ENCODE assay signal across 12 cellular contexts in the genomic region with DNA sequence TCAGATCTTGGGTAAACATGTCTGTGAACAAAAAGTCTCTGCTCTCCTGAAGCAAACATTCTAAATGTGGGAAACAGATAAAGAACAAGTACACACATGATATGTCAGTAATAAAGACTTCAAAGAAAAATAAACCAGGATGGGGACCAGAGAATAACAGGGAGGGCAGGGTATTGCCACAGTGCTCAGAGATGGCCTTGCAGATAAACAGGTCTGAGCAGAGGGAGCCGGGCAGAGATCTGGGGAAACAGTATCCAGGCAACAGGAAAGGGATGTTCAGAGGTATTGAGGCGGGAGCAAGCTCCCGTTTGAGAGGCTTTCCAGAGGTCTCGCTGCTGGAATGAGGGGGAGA. TPM values are rescaled to one million over a fixed set of nuclear protein-coding genes. Genes with fewer than 3 reads are reported as not detected.
DNase-seq lines count a peak whose midpoint lies in the region; ATAC-seq and TF ChIP-seq lines count a peak whose summit lies in the region.
"Had no signal": no experiment of that assay in that cellular context is flagged by ENCODE, and none has a peak within 500 bp of the region (broad histone marks: within the 10 kb centered on the region; RNA-seq: fewer than 3 reads in every experiment).

No MANE protein-coding gene starts in this region.

- TF ChIP-seq RAD21 in neural cell (conservative IDR thresholded peaks at IDR 0.05), result no peak

- peaks cover 18% of the 10 kb centered on the region for H3K4me1 ChIP-seq in PC-9 (replicated peaks; ENCODE audit: insufficient read depth)

- no peaks in the 10 kb centered on the region for H3K27me3 ChIP-seq in PC-9 (ENCODE audit: insufficient read depth, low read depth)
- no peaks in the 10 kb centered on the region for H3K27me3 ChIP-seq in neural cell (ENCODE audit: insufficient read depth, low read depth, low read length)
- H3K27me3 ChIP-seq: spleen had no signal

- TF ChIP-seq EP300 in neural cell (conservative IDR thresholded peaks at IDR 0.05; ENCODE audit: poor library complexity, severe bottlenecking), result no peak

- H3K27ac Mint-ChIP-seq in dendritic cell treated with granulocyte-macrophage colony-stimulating factor and Interleukin-4, amounts not matched to agents 40 ng/mL and 50 ng/mL, for 4 days, result peak overlapping the region; percentile 3

- H3K4me3 ChIP-seq in GM12864 (ENCODE audit: low read depth, low read length), result peak overlapping the region; percentile 97; the same call in 1 of the 2 replicates
- peak overlapping the region; percentile 91; the same call in 1 of the 2 replicates for H3K4me3 ChIP-seq in PC-9
- H3K4me3 ChIP-seq in neural cell (ENCODE audit: low read length), result peak overlapping the region; percentile 92

- DNase-seq in GM12864 (ENCODE audit: low read depth) (no peak), PC-9 (no peak), substantia nigra (lab: John Stamatoyannopoulos, UW) (no peak), NCI-H1436 treated with DMSO at 0.1 percent for 48 hours (lab: John Stamatoyannopoulos, UW) (no peak), ureter (ENCODE audit: low spot score) (no peak), left ventricle myocardium superior (no peak)
- DNase-seq: effector CD4-positive, alpha-beta T cell; NK-92 treated with Interleukin-12 subunit alpha and Interleukin-12 subunit beta, amount 100 ng/mL, for 24 hours; spleen had no signal

- H3K27me3 Mint-ChIP-seq in dendritic cell treated with granulocyte-macrophage colony-stimulating factor and Interleukin-4, amounts not matched to agents 40 ng/mL and 50 ng/mL, for 4 days, result no peaks in the 10 kb centered on the region

- BruUV-seq in PC-9 (replicated peaks; lab: Mats Ljungman, UMichigan), result no TSS peak

- ATAC-seq in left ventricle myocardium superior, result no peak

- H3K36me3 ChIP-seq in PC-9 (ENCODE audit: low read depth) (peaks cover 20% of the 10 kb centered on the region), neural cell (ENCODE audit: insufficient read depth, low read length) (no peaks in the 10 kb centered on the region)

- no peak overlapping the region for H3K9ac ChIP-seq in neural cell (ENCODE audit: low read length)

- H3K4me3 Mint-ChIP-seq in dendritic cell treated with granulocyte-macrophage colony-stimulating factor and Interleukin-4, amounts not matched to agents 40 ng/mL and 50 ng/mL, for 4 days, result no peak overlapping the region

- H4K20me1 ChIP-seq in PC-9 (ENCODE audit: insufficient read depth), result peaks cover 15% of the 10 kb centered on the region
- no peaks in the 10 kb centered on the region for H4K20me1 ChIP-seq in neural cell (ENCODE audit: insufficient read depth)

- H3K36me3 Mint-ChIP-seq in dendritic cell treated with granulocyte-macrophage colony-stimulating factor and Interleukin-4, amounts not matched to agents 40 ng/mL and 50 ng/mL, for 4 days (ENCODE audit: low read depth), result peaks cover 53% of the 10 kb centered on the region

- H3F3A ChIP-seq in PC-9 (ENCODE audit: insufficient read depth, low read depth) (no peaks in the 10 kb centered on the region; the same call in 1 of the 2 replicates), neural cell (ENCODE audit: insufficient read depth, low read length, poor library complexity, severe bottlenecking) (no peaks in the 10 kb centered on the region)

- CTCF ChIA-PET in PC-9 (lab: Charles Lee), result interaction anchor here (0.5 kb wide), 1 partner anchor 491 kb away, joined by 3 read pairs; no protein-coding TSS in a partner anchor

- POLR2A ChIA-PET in PC-9 (lab: Charles Lee; ENCODE audit: unreplicated experiment), result no interaction called here

- H3K9me3 Mint-ChIP-seq in dendritic cell treated with granulocyte-macrophage colony-stimulating factor and Interleukin-4, amounts not matched to agents 40 ng/mL and 50 ng/mL, for 4 days, result no peaks in the 10 kb centered on the region

- peaks cover 64% of the 10 kb centered on the region for H3K4me1 Mint-ChIP-seq in dendritic cell treated with granulocyte-macrophage colony-stimulating factor and Interleukin-4, amounts not matched to agents 40 ng/mL and 50 ng/mL, for 4 days (ENCODE audit: low read depth)

- H2AFZ ChIP-seq in PC-9 (no peak overlapping the region), neural cell (ENCODE audit: low read depth, low read length) (no peak overlapping the region)

- H3K9me3 ChIP-seq in PC-9 (ENCODE audit: insufficient read depth, low read depth), result no peaks in the 10 kb centered on the region
- H3K9me3 ChIP-seq in neural cell (ENCODE audit: low read length), result no peaks in the 10 kb centered on the region
- H3K9me3 ChIP-seq: spleen had no signal

- H3K27ac ChIP-seq in PC-9 (no peak overlapping the region), neural cell (ENCODE audit: low read length) (no peak overlapping the region), substantia nigra (ENCODE audit: low read depth, low read length, poor library complexity, severe bottlenecking) (no peak overlapping the region)
- H3K27ac ChIP-seq: spleen had no signal

- H3K4me2 ChIP-seq in PC-9 (peak overlapping the region; percentile 98), neural cell (ENCODE audit: low read length) (no peak overlapping the region)

- no peak for TF ChIP-seq CTCF in GM12864 (IDR thresholded peaks at IDR 0.05; ENCODE audit: low read depth, low read length, missing control alignments)
- no peak for TF ChIP-seq CTCF in PC-9 (conservative IDR thresholded peaks at IDR 0.05)
- no peak for TF ChIP-seq CTCF in neural cell (IDR thresholded peaks at IDR 0.05; ENCODE audit: poor library complexity, severe bottlenecking)

- intact Hi-C loops in PC-9 (cut with micrococcal nuclease; ENCODE audit: unreplicated experiment), result no loop called here
- intact Hi-C loops in dendritic cell treated with granulocyte-macrophage colony-stimulating factor and Interleukin-4, amounts not matched to agents 40 ng/mL and 50 ng/mL, for 4 days (cut with micrococcal nuclease), result no loop called here
- intact Hi-C loops in left ventricle myocardium superior (cut with micrococcal nuclease), result no loop called here

- H3K79me2 ChIP-seq in PC-9 (ENCODE audit: low read depth) (peaks cover 37% of the 10 kb centered on the region), neural cell (replicated peaks; ENCODE audit: insufficient read depth, low read length) (peaks cover 3% of the 10 kb centered on the region)

- H3K9me2 ChIP-seq in PC-9 (ENCODE audit: insufficient read depth), result no peaks in the 10 kb centered on the region
- H3K9me2 ChIP-seq in neural cell (ENCODE audit: insufficient read depth, low read length), result no peaks in the 10 kb centered on the region

TF ChIP-seq in neural cell, 6 proteins besides CTCF, POLR2A, EP300 and RAD21:
- no peak for TF ChIP-seq POLR2AphosphoS5 (IDR thresholded peaks at IDR 0.05)
- no peak for TF ChIP-seq EZH2 (IDR thresholded peaks at IDR 0.05; ENCODE audit: borderline replicate concordance, insufficient read depth, low read length, poor library complexity, severe bottlenecking)
- no peak for TF ChIP-seq TAF1 (IDR thresholded peaks at IDR 0.05; ENCODE audit: low read depth)
- TF ChIP-seq, protein P1, sequence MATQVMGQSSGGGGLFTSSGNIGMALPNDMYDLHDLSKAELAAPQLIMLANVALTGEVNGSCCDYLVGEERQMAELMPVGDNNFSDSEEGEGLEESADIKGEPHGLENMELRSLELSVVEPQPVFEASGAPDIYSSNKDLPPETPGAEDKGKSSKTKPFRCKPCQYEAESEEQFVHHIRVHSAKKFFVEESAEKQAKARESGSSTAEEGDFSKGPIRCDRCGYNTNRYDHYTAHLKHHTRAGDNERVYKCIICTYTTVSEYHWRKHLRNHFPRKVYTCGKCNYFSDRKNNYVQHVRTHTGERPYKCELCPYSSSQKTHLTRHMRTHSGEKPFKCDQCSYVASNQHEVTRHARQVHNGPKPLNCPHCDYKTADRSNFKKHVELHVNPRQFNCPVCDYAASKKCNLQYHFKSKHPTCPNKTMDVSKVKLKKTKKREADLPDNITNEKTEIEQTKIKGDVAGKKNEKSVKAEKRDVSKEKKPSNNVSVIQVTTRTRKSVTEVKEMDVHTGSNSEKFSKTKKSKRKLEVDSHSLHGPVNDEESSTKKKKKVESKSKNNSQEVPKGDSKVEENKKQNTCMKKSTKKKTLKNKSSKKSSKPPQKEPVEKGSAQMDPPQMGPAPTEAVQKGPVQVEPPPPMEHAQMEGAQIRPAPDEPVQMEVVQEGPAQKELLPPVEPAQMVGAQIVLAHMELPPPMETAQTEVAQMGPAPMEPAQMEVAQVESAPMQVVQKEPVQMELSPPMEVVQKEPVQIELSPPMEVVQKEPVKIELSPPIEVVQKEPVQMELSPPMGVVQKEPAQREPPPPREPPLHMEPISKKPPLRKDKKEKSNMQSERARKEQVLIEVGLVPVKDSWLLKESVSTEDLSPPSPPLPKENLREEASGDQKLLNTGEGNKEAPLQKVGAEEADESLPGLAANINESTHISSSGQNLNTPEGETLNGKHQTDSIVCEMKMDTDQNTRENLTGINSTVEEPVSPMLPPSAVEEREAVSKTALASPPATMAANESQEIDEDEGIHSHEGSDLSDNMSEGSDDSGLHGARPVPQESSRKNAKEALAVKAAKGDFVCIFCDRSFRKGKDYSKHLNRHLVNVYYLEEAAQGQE (IDR thresholded peaks at IDR 0.05; ENCODE audit: borderline replicate concordance), result no peak
- no peak for TF ChIP-seq SMC3 (conservative IDR thresholded peaks at IDR 0.05; ENCODE audit: poor library complexity)
- TF ChIP-seq MXI1 (conservative IDR thresholded peaks at IDR 0.05; ENCODE audit: poor library complexity, severe bottlenecking), result no peak

RNA-seq across cellular contexts. Expression of a gene that starts 2.9 kb away (rescaled TPM):
- total RNA-seq in PC-9 (2021), result 34.8 and 35.6 TPM in 2 replicates
- 0.16 and 1.3 TPM in 2 replicates for polyA plus RNA-seq in neural cell
- polyA minus RNA-seq in neural cell, result 2.5 and 2.7 TPM in 2 replicates
- 33.4 TPM for total RNA-seq in ureter
- total RNA-seq in left ventricle myocardium superior, result 9.7 TPM

RNA-seq across cellular contexts. Expression of a gene that starts 10.9 kb away (rescaled TPM):
- total RNA-seq in PC-9 (2021), result 0.18 TPM in 1 of 2 replicates, not detected in the other
- polyA plus RNA-seq in neural cell, result 0.16 and 0.51 TPM in 2 replicates
- polyA minus RNA-seq in neural cell, result 0.23 TPM in 1 of 2 replicates, not detected in the other
- total RNA-seq in ureter, result 0.13 TPM
- 3.1 TPM for total RNA-seq in left ventricle myocardium superior

RNA-seq across cellular contexts. Expression of a gene that starts 22.5 kb away (rescaled TPM):
- not detected in 2 replicates for total RNA-seq in PC-9 (2021)
- polyA plus RNA-seq in neural cell, result 0.62 and 1.5 TPM in 2 replicates
- not detected in 2 replicates for polyA minus RNA-seq in neural cell
- total RNA-seq in ureter, result not detected
- not detected for total RNA-seq in left ventricle myocardium superior
- total RNA-seq: spleen, temporal lobe had no signal

RNA-seq across cellular contexts. Expression of a gene that starts 59.7 kb away (rescaled TPM):
- total RNA-seq in PC-9 (2021) (not detected in 2 replicates), ureter (not detected), left ventricle myocardium superior (not detected)
- not detected in 2 replicates for polyA plus RNA-seq in neural cell
- polyA minus RNA-seq in neural cell, result 0.24 TPM in 1 of 2 replicates, not detected in the other
- total RNA-seq: spleen, temporal lobe had no signal
- polyA plus RNA-seq: spleen had no signal
